In the genomic region with DNA sequence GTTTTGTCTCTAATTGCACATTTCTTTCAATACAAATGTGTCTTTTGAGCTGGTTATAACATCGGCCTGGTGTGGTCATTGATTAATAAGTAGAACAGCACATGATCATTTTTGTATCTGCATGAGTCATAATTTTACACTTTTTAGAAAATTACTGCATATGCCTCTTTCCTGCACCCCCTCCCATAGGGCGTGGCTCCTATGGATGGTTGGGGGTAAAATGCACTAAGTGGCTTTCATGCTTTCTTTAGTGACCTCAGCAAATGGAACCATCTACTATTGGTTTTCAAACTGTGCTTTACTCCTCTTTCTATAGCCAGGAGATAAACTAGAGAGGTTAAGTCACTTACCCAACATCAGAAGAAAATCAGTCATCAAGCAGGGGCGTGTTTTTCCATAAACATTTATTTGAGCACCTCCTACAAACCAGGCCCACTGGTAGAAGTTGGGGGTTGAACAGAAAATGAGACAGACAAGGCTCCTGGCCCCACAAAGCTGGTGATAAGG, we compare ENCODE assay signal across 11 cellular contexts. TPM values are rescaled to one million over a fixed set of nuclear protein-coding genes. Genes with fewer than 3 reads are reported as not detected.
A peak's percentile ranks its signal among the peaks of the same experiment; 100 is the strongest.
DNase-seq lines count a peak whose midpoint lies in the region; ATAC-seq lines count a peak whose summit lies in the region.
"Had no signal": no experiment of that assay in that cellular context is flagged by ENCODE, and none has a peak within 500 bp of the region (broad histone marks: within the 10 kb centered on the region; RNA-seq: fewer than 3 reads in every experiment).

No MANE protein-coding gene starts in this region.

- peaks cover 91% of the 10 kb centered on the region for H3K4me1 Mint-ChIP-seq in activated T-cell treated with anti-CD3 and anti-CD28 coated beads, Interleukin-2, amount 50 U/mL, for 72 hours (ENCODE audit: low read depth)
- H3K4me1 Mint-ChIP-seq in naive B cell = peaks cover 73 to 94% (median 91%) of the 10 kb centered on the region in 3 donors

- H3K36me3 Mint-ChIP-seq in activated T-cell treated with anti-CD3 and anti-CD28 coated beads, Interleukin-2, amount 50 U/mL, for 72 hours (ENCODE audit: insufficient read depth in 2 of 2) = peaks cover 4 to 7% of the 10 kb centered on the region in 2 donors
- peaks cover 5 to 9% of the 10 kb centered on the region in 2 donors for H3K36me3 Mint-ChIP-seq in naive B cell

- peak; percentile 31 to 32 for ATAC-seq in activated T-cell treated with anti-CD3 and anti-CD28 coated beads, Interleukin-2, amount 50 U/mL, for 72 hours (replicated peaks in 1 of 2)
- no peak for ATAC-seq in naive B cell (ENCODE audit: low read depth in 2 of 2)
- ATAC-seq: GM23338 had no signal

- H3K27ac Mint-ChIP-seq in activated T-cell treated with anti-CD3 and anti-CD28 coated beads, Interleukin-2, amount 50 U/mL, for 72 hours = peak overlapping the region; percentile 98
- H3K27ac Mint-ChIP-seq in naive B cell = peak overlapping the region in 4 of 6 donors; percentile 30 to 94 (median 92)
- H3K27ac Mint-ChIP-seq: GM23338 had no signal

- DNase-seq in stimulated activated CD4-positive, alpha-beta T cell treated with anti-CD3 and anti-CD28 coated beads, Interleukin-12 subunit alpha, Interleukin-12 subunit beta, amount 100 ng/mL, for 48 hours (ENCODE audit: low read depth in 2 of 3, low spot score in 1 of 3) = peak in 2 of 3 donors; percentile 49 to 63
- no peak for DNase-seq in stimulated activated CD4-positive, alpha-beta T cell treated with anti-CD3 and anti-CD28 coated beads, Interleukin-12 subunit alpha, Interleukin-12 subunit beta, amount 100 ng/mL, for 4 hours
- DNase-seq in activated T-cell treated with anti-CD3 and anti-CD28 coated beads, Interleukin-2, amount 50 U/mL, for 72 hours = peak; percentile 60 to 64
- DNase-seq in naive B cell = no peak
- DNase-seq in NK-92 (lab: John Stamatoyannopoulos, UW; ENCODE audit: unreplicated experiment) = no peak
- no peak for DNase-seq in iPS-NIHi7 (ENCODE audit: extremely low spot score)
- DNase-seq in NCI-H1694 (lab: John Stamatoyannopoulos, UW) = no peak
- no peak for DNase-seq in ecto neural progenitor cell (ENCODE audit: low spot score)
- DNase-seq: NCI-H1105, nucleus accumbens had no signal

- H3K4me3 Mint-ChIP-seq in activated T-cell treated with anti-CD3 and anti-CD28 coated beads, Interleukin-2, amount 50 U/mL, for 72 hours = peak overlapping the region; percentile 95 to 98
- peak overlapping the region; percentile 19 to 99 (median 67) for H3K4me3 Mint-ChIP-seq in naive B cell
- H3K4me3 Mint-ChIP-seq: GM23338 had no signal

- no peaks in the 10 kb centered on the region for H3K9me3 Mint-ChIP-seq in activated T-cell treated with anti-CD3 and anti-CD28 coated beads, Interleukin-2, amount 50 U/mL, for 72 hours
- no peaks in the 10 kb centered on the region for H3K9me3 Mint-ChIP-seq in naive B cell
- H3K9me3 Mint-ChIP-seq: GM23338 had no signal

- H3K27me3 Mint-ChIP-seq in activated T-cell treated with anti-CD3 and anti-CD28 coated beads, Interleukin-2, amount 50 U/mL, for 72 hours (ENCODE audit: low read depth) = no peaks in the 10 kb centered on the region
- no peaks in the 10 kb centered on the region for H3K27me3 Mint-ChIP-seq in naive B cell

RNA-seq across cellular contexts. Expression of a gene that starts 3.8 kb away (rescaled TPM):
- 100 to 1,000 TPM; 127 to 171 TPM for total RNA-seq in activated T-cell treated with anti-CD3 and anti-CD28 coated beads, Interleukin-2, amount 50 U/mL, for 72 hours
- polyA plus RNA-seq in naive B cell (ENCODE audit: low read depth in 6 of 6) = 100 to 1,000 TPM; 183 to 442 (median 326) TPM

Comparison
In these comparisons a context has a peak if more than half of its experiments do, and no peak if none do; other contexts are left out.
1. DNase-seq: peak in stimulated activated CD4-positive, alpha-beta T cell treated with anti-CD3 and anti-CD28 coated beads, Interleukin-12 subunit alpha, Interleukin-12 subunit beta, amount 100 ng/mL, for 48 hours (2 of 3) and activated T-cell treated with anti-CD3 and anti-CD28 coated beads, Interleukin-2, amount 50 U/mL, for 72 hours (2 of 2); none in stimulated activated CD4-positive, alpha-beta T cell treated with anti-CD3 and anti-CD28 coated beads, Interleukin-12 subunit alpha, Interleukin-12 subunit beta, amount 100 ng/mL, for 4 hours (single experiment), naive B cell (single experiment), NK-92 (single experiment), iPS-NIHi7 (single experiment), NCI-H1694 (single experiment) and ecto neural progenitor cell (single experiment).
2. ATAC-seq: peak in activated T-cell treated with anti-CD3 and anti-CD28 coated beads, Interleukin-2, amount 50 U/mL, for 72 hours (2 of 2); none in naive B cell (0 of 2).